5 cellular contexts compared by ENCODE assay signal in the genomic region with DNA sequence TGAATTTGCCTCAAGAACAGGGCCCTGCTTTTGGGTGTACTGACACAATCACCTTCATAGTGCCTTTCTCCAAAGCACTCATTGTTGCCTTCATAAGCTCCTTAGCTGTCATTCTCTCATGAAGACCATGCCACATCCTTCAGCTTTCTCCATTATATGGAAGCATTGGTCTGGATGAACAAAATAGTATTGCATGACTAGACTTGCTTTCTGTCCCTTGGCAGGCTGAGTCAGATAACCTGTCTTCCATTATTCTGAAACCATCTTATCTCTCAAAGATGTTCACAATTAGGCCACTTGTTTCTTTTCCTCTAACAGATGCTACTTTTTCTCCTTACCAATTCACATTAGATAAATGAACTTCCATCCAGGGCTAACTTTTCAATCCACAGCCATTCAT.
"Had no signal": no experiment of that assay in that cellular context is flagged by ENCODE, and none has a peak within 500 bp of the region (broad histone marks: within the 10 kb centered on the region; RNA-seq: fewer than 3 reads in every experiment).

No MANE protein-coding gene starts in this region.

- DNase-seq: H9, HCEC 1CT, IMR-90 had no signal

- H3K4me3 Mint-ChIP-seq: GM23338, H9 had no signal

- H2AFZ ChIP-seq: GM23338 had no signal

- H3K27ac Mint-ChIP-seq: GM23338, H9 had no signal

- H3K4me3 ChIP-seq: GM23338, K562 had no signal

- H3K4me2 ChIP-seq: GM23338 had no signal

- ATAC-seq: GM23338, K562 had no signal
